Comparison of ENCODE assay signal across 23 cellular contexts in the genomic region with DNA sequence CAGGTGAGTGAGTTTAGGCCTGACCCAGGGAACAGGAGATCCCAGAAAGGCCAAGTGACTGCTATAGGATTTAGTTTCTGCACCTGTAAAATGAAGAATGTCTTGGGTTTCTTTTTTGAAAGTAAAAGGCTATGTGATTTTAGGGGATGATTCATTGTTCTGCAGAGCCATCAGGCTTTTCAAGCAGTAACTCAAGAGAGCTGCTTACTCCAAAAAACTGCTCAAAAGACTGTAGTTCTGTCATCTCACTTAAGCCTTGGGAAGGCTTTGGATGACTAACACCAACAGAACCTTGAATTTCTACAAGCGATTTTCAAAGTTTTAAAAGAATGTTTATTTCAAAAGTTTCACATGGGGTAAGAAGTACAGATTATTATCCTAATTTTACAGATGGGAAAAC.
"Had no signal": no experiment of that assay in that cellular context is flagged by ENCODE, and none has a peak within 500 bp of the region (broad histone marks: within the 10 kb centered on the region; RNA-seq: fewer than 3 reads in every experiment).

No MANE protein-coding gene starts in this region.

- H3K9me3 Mint-ChIP-seq: activated naive CD4-positive, alpha-beta T cell treated with anti-CD3 and anti-CD28 coated beads, Interleukin-2, amount 50 U/mL, for 24 hours; immature natural killer cell; naive B cell; stimulated activated naive B cell treated with anti-CD40 and anti-IgM and Interleukin-4, amounts not matched to agents 10 μg/mL and 1 μg/mL and 100 μg/mL, for 72 hours had no signal

- H3K27me3 Mint-ChIP-seq: activated naive CD4-positive, alpha-beta T cell treated with anti-CD3 and anti-CD28 coated beads, Interleukin-2, amount 50 U/mL, for 24 hours; naive B cell; stimulated activated naive B cell treated with anti-CD40 and anti-IgM and Interleukin-4, amounts not matched to agents 10 μg/mL and 1 μg/mL and 100 μg/mL, for 72 hours had no signal

- H3K4me1 ChIP-seq: ascending aorta, SJSA1 had no signal

- H3K4me3 Mint-ChIP-seq: activated naive CD4-positive, alpha-beta T cell treated with anti-CD3 and anti-CD28 coated beads, Interleukin-2, amount 50 U/mL, for 24 hours; immature natural killer cell; naive B cell; stimulated activated naive B cell treated with anti-CD40 and anti-IgM and Interleukin-4, amounts not matched to agents 10 μg/mL and 1 μg/mL and 100 μg/mL, for 72 hours had no signal

- DNase-seq: activated CD4-positive, alpha-beta T cell treated with anti-CD3 and anti-CD28 coated beads, Interleukin-2, amount 50 U/mL, for 1 hour; activated CD4-positive, CD25-positive, alpha-beta regulatory T cell; activated effector memory CD4-positive, alpha-beta T cell treated with anti-CD3 and anti-CD28 coated beads, Interleukin-2, amount 50 U/mL, for 16 hours; adrenal gland; brain microvascular endothelial cell; caudate nucleus; effector memory CD4-positive, alpha-beta T cell; foreskin melanocyte; glutamatergic neuron; immature natural killer cell; naive B cell; posterior cingulate gyrus; small intestine; stimulated activated CD4-positive, alpha-beta T cell treated with anti-CD3 and anti-CD28 coated beads, Interleukin-2, amount 100 ng/mL, for 24 hours; stimulated activated naive B cell treated with anti-CD40 and anti-IgM and Interleukin-4, amounts not matched to agents 10 μg/mL and 1 μg/mL and 100 μg/mL, for 72 hours had no signal

- ATAC-seq: esophagus mucosa; left lobe of liver; sciatic nerve; stimulated activated naive B cell treated with anti-CD40 and anti-IgM and Interleukin-4, amounts not matched to agents 10 μg/mL and 1 μg/mL and 100 μg/mL, for 72 hours had no signal

- H3K36me3 ChIP-seq: adrenal gland, brain microvascular endothelial cell had no signal

- H3K27ac Mint-ChIP-seq: activated naive CD4-positive, alpha-beta T cell treated with anti-CD3 and anti-CD28 coated beads, Interleukin-2, amount 50 U/mL, for 24 hours; stimulated activated naive B cell treated with anti-CD40 and anti-IgM and Interleukin-4, amounts not matched to agents 10 μg/mL and 1 μg/mL and 100 μg/mL, for 72 hours had no signal

- H3K27me3 ChIP-seq: adrenal gland, ascending aorta, brain microvascular endothelial cell, hepatocyte, SJSA1 had no signal

- H3K27ac ChIP-seq: adrenal gland, ascending aorta, brain microvascular endothelial cell, hepatocyte, SJSA1 had no signal

- H3K4me3 ChIP-seq: adrenal gland, ascending aorta, hepatocyte, lung, SJSA1 had no signal

- H3K9me3 ChIP-seq: adrenal gland, ascending aorta, SJSA1 had no signal
